In genomic region chrX:127702527-127702926, GRCh38 we compare ENCODE assay signal across 7 cellular contexts.
"Had no signal": no experiment of that assay in that cellular context is flagged by ENCODE, and none has a peak within 500 bp of the region (broad histone marks: within the 10 kb centered on the region; RNA-seq: fewer than 3 reads in every experiment).

No MANE protein-coding gene starts in this region.

- H3K4me2 ChIP-seq: KMS-11 had no signal

- H3K9ac ChIP-seq: KMS-11 had no signal

- FAIRE-seq: HTR-8/SVneo, K562 had no signal

- H3K27ac ChIP-seq: HL-60, KMS-11 had no signal

- DNase-seq: IMR-90, KBM-7, KG1 had no signal

- H3K4me3 ChIP-seq: K562 had no signal

- ATAC-seq: K562 had no signal
